In the genomic region with DNA sequence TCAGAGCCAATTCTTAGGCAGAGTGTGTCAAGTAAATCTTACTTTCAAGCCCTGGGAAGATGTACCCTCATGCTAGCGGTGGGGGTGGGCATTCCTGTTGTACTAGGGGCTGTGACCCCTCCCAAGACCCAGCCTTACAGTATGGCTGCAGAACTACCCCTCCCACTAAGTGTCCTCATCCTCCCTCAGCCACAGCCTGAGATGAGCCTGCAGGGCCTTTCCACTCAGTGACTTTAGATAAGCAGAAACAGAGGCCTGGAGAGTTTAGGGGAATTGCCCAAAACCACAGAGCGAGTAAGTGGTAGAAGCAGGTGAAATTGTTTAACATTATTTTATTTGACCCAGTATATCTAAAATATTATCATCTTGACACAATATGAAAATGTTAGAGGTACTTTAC, we compare ENCODE assay signal across 16 cellular contexts. TPM values are rescaled to one million over a fixed set of nuclear protein-coding genes. Genes with fewer than 3 reads are reported as not detected.
A peak's percentile ranks its signal among the peaks of the same experiment; 100 is the strongest.
DNase-seq lines count a peak whose midpoint lies in the region; ATAC-seq, FAIRE-seq and TF ChIP-seq lines count a peak whose summit lies in the region.
"Had no signal": no experiment of that assay in that cellular context is flagged by ENCODE, and none has a peak within 500 bp of the region (broad histone marks: within the 10 kb centered on the region; RNA-seq: fewer than 3 reads in every experiment).

No MANE protein-coding gene starts in this region.

- H3K9ac ChIP-seq in OCI-LY3 (ENCODE audit: low read length): peak overlapping the region; percentile 54; the same call in 1 of the 2 replicates

- H3K36me3 ChIP-seq in OCI-LY3 (replicated peaks; ENCODE audit: low read depth, low read length): no peaks in the 10 kb centered on the region

- H3K79me2 ChIP-seq in OCI-LY3 (ENCODE audit: low read length): no peaks in the 10 kb centered on the region

- FAIRE-seq in frontal cortex (lab: Jason Lieb, UNC): no peak
- FAIRE-seq: RCC 7860 had no signal

- H3K27me3 ChIP-seq in OCI-LY3 (ENCODE audit: low read depth, low read length): no peaks in the 10 kb centered on the region

- ATAC-seq in GM18511 (IDR thresholded peaks at IDR 0.05; ENCODE audit: unreplicated experiment) (peak; percentile 22), GM21786 (IDR thresholded peaks at IDR 0.05; ENCODE audit: unreplicated experiment) (peak; percentile 24)

- H2AFZ ChIP-seq in OCI-LY3 (ENCODE audit: low read depth, low read length): peak overlapping the region; percentile 91

- in situ Hi-C loops in ACHN (cut with HindIII; ENCODE audit: low pct_ligation_motif_present, low pct_unique_long_range_greater_than_20kb, low sequenced_read_pairs): loop anchor here (25.0 kb wide), 1 partner anchor 503 kb away; a partner anchor contains a TSS

- H3K4me1 ChIP-seq in OCI-LY3 (ENCODE audit: low read length): peaks cover 61% of the 10 kb centered on the region

- H4K20me1 ChIP-seq in OCI-LY3 (ENCODE audit: insufficient read depth, low read length): no peaks in the 10 kb centered on the region

- H3K4me3 ChIP-seq in OCI-LY3 (ENCODE audit: low read length): peak overlapping the region; percentile 34; the same call in 1 of the 2 replicates

- no peak for TF ChIP-seq CTCF in OCI-LY3 (IDR thresholded peaks at IDR 0.05; ENCODE audit: low read depth, low read length)

- peak overlapping the region; percentile 73 for H3K27ac ChIP-seq in OCI-LY3 (ENCODE audit: low read length)

- DNase-seq in ACHN: peak; percentile 9
- DNase-seq in dedifferentiated amniotic fluid mesenchymal stem cell (ENCODE audit: extremely low spot score): no peak
- DNase-seq in activated CD4-positive, CD25-positive, alpha-beta regulatory T cell treated with anti-CD3 and anti-CD28 coated beads, Interleukin-2, amount 50 U/mL, for 72 hours: no peak
- DNase-seq in NCI-H446 (lab: John Stamatoyannopoulos, UW): no peak
- DNase-seq in frontal cortex (ENCODE audit: low spot score in 2 of 2): no peak
- DNase-seq: activated B cell treated with CpG ODN at 0.5 μM for 24 hours; activated CD8-positive, alpha-beta memory T cell treated with anti-CD3 and anti-CD28 coated beads, Interleukin-2, amount 50 U/mL, for 48 hours; CD8-positive, alpha-beta memory T cell; glutamatergic neuron; immature natural killer cell; NCI-H2171; NCI-H82 had no signal

- no peaks in the 10 kb centered on the region for H3K9me3 ChIP-seq in OCI-LY3 (ENCODE audit: insufficient read depth, low read length)

- H3K4me2 ChIP-seq in OCI-LY3 (ENCODE audit: low read length): peak overlapping the region; percentile 66

RNA-seq across cellular contexts. Expression of a gene that starts 36.6 kb away (rescaled TPM):
- total RNA-seq in frontal cortex: 10.6 TPM
